Comparison of ENCODE assay signal across 9 cellular contexts in genomic region chr12:12533238-12533829, GRCh38. TPM values are rescaled to one million over a fixed set of nuclear protein-coding genes. Genes with fewer than 3 reads are reported as not detected.
A peak's percentile ranks its signal among the peaks of the same experiment; 100 is the strongest.
DNase-seq lines count a peak whose midpoint lies in the region; ATAC-seq and TF ChIP-seq lines count a peak whose summit lies in the region.
"Had no signal": no experiment of that assay in that cellular context is flagged by ENCODE, and none has a peak within 500 bp of the region (broad histone marks: within the 10 kb centered on the region; RNA-seq: fewer than 3 reads in every experiment).

No MANE protein-coding gene starts in this region.

- no peaks in the 10 kb centered on the region for H3K36me3 ChIP-seq in CD4-positive, alpha-beta memory T cell (ENCODE audit: insufficient read depth, low read length)
- H3K36me3 ChIP-seq in muscle layer of duodenum (ENCODE audit: control insufficient read depth in 1 of 2, insufficient read depth in 2 of 2, low read length in 2 of 2), result no peaks in the 10 kb centered on the region

- H3K27me3 Mint-ChIP-seq in CD4-positive, alpha-beta memory T cell, result no peaks in the 10 kb centered on the region
- no peaks in the 10 kb centered on the region for H3K27me3 Mint-ChIP-seq in chondrocyte (ENCODE audit: low read depth)
- H3K27me3 Mint-ChIP-seq: effector memory CD8-positive, alpha-beta T cell had no signal

- H3K27ac Mint-ChIP-seq in CD4-positive, alpha-beta memory T cell, result peak overlapping the region in 6 of 7 donors; percentile 44 to 83 (median 66)
- H3K27ac Mint-ChIP-seq in chondrocyte (ENCODE audit: unreplicated experiment), result peak overlapping the region; percentile 82
- H3K27ac Mint-ChIP-seq: effector memory CD8-positive, alpha-beta T cell had no signal

- TF ChIP-seq CTCF in chondrocyte (IDR thresholded peaks at IDR 0.05), result no peak

- no peak overlapping the region for H3K27ac ChIP-seq in CD4-positive, alpha-beta memory T cell (ENCODE audit: low read depth, low read length)
- H3K27ac ChIP-seq in muscle layer of duodenum (ENCODE audit: low read length), result peak overlapping the region; percentile 48

- H3K4me1 ChIP-seq in CD4-positive, alpha-beta memory T cell (ENCODE audit: insufficient read depth, low read length), result peaks cover 42% of the 10 kb centered on the region
- H3K4me1 ChIP-seq in muscle layer of duodenum (ENCODE audit: control insufficient read depth in 1 of 2, insufficient read depth in 2 of 2, low read length in 2 of 2), result peaks cover 0 to 12% of the 10 kb centered on the region in 2 donors

- no peak overlapping the region for H3K4me3 Mint-ChIP-seq in CD4-positive, alpha-beta memory T cell
- H3K4me3 Mint-ChIP-seq in chondrocyte (ENCODE audit: unreplicated experiment), result no peak overlapping the region
- H3K4me3 Mint-ChIP-seq: effector memory CD8-positive, alpha-beta T cell had no signal

- no peak overlapping the region for H3K4me3 ChIP-seq in CD4-positive, alpha-beta memory T cell (ENCODE audit: low read length in 2 of 2)
- H3K4me3 ChIP-seq in muscle layer of duodenum (ENCODE audit: low read depth in 1 of 2, low read length in 2 of 2), result no peak overlapping the region

- no peaks in the 10 kb centered on the region for H3K9me3 ChIP-seq in CD4-positive, alpha-beta memory T cell (ENCODE audit: control insufficient read depth in 1 of 2, low read length in 2 of 2)
- no peaks in the 10 kb centered on the region for H3K9me3 ChIP-seq in muscle layer of duodenum (ENCODE audit: control insufficient read depth in 1 of 2, low read length in 2 of 2)

- H3K4me1 Mint-ChIP-seq in CD4-positive, alpha-beta memory T cell, result peaks cover 34 to 60% (median 45%) of the 10 kb centered on the region in 4 donors
- H3K4me1 Mint-ChIP-seq in chondrocyte (ENCODE audit: low read depth), result peaks cover 33% of the 10 kb centered on the region

- H3K9me3 Mint-ChIP-seq in CD4-positive, alpha-beta memory T cell, result peaks cover 0 to 2% (median 0%) of the 10 kb centered on the region in 8 donors
- H3K9me3 Mint-ChIP-seq in chondrocyte (ENCODE audit: low read depth), result no peaks in the 10 kb centered on the region
- H3K9me3 Mint-ChIP-seq: effector memory CD8-positive, alpha-beta T cell had no signal

- H3K27me3 ChIP-seq in CD4-positive, alpha-beta memory T cell (ENCODE audit: insufficient read depth, low read length), result no peaks in the 10 kb centered on the region
- no peaks in the 10 kb centered on the region for H3K27me3 ChIP-seq in muscle layer of duodenum (ENCODE audit: low read depth, low read length)

- no peak for ATAC-seq in GM21526 (IDR thresholded peaks at IDR 0.05; ENCODE audit: low FRiP score, unreplicated experiment)
- ATAC-seq: effector memory CD8-positive, alpha-beta T cell had no signal

- DNase-seq in CD4-positive, alpha-beta memory T cell, result no peak
- DNase-seq in NCI-H345 treated with DMSO at 0.1 percent for 48 hours (lab: John Stamatoyannopoulos, UW; ENCODE audit: unreplicated experiment), result peak; percentile 7
- DNase-seq in chondrocyte (ENCODE audit: low spot score), result no peak
- no peak for DNase-seq in hypothalamus (lab: John Stamatoyannopoulos, UW)
- no peak for DNase-seq in retina
- DNase-seq in A172 (ENCODE audit: low spot score), result no peak
- DNase-seq: effector memory CD8-positive, alpha-beta T cell had no signal

- POLR2A ChIA-PET in CD4-positive, alpha-beta memory T cell (lab: Charles Lee; ENCODE audit: partially characterized antibody), result interaction anchor here (0.6 to 3.1 kb wide), 4 partner anchors 22 to 81 kb away, joined by 3 to 13 read pairs (median 4); partner anchors contain the start of genes CREBL2 and DUSP16

- CTCF ChIA-PET in CD4-positive, alpha-beta memory T cell (lab: Charles Lee; ENCODE audit: partially characterized antibody), result interaction anchor here (0.7 to 1.2 kb wide), 2 partner anchors 30 to 71 kb away, joined by 3 read pairs; no protein-coding TSS in a partner anchor

- peaks cover 5 to 11% of the 10 kb centered on the region in 2 donors for H3K36me3 Mint-ChIP-seq in CD4-positive, alpha-beta memory T cell
- H3K36me3 Mint-ChIP-seq in chondrocyte (ENCODE audit: low read depth), result peaks cover 3% of the 10 kb centered on the region

- intact Hi-C loops in CD4-positive, alpha-beta memory T cell (cut with micrococcal nuclease), result no loop called here

RNA-seq across cellular contexts. Expression of gene DUSP16, which starts 29.3 kb away (rescaled TPM):
- total RNA-seq in CD4-positive, alpha-beta memory T cell, result 100 to 1,000 TPM; 122 to 125 TPM
- polyA plus RNA-seq in CD4-positive, alpha-beta memory T cell, result 10 to 100 TPM; 16.8 to 22.8 TPM
- 9.7 to 13.7 TPM (median 11.4 TPM) in 3 replicates for total RNA-seq in chondrocyte
- total RNA-seq in A172 (2014; rRNA removed; shearing (Covaris generic)), result 4.9 and 5.5 TPM in 2 replicates
